In genomic region chr1:101236546-101237228, GRCh38 we compare ENCODE assay signal across 8 cellular contexts. TPM values are rescaled to one million over a fixed set of nuclear protein-coding genes. Genes with fewer than 3 reads are reported as not detected.
A peak's percentile ranks its signal among the peaks of the same experiment; 100 is the strongest.
DNase-seq lines count a peak whose midpoint lies in the region; ATAC-seq, FAIRE-seq and TF ChIP-seq lines count a peak whose summit lies in the region.

S1PR1 (plus strand) TSS chr1:101237019; CDS start chr1:101238985, 1,966 bp downstream.

- peak within 1 kb of the TSS; percentile 90 to 100 (median 99) for H3K4me3 Mint-ChIP-seq in CD8-positive, alpha-beta memory T cell
- peak within 1 kb of the TSS; percentile 98 for H3K4me3 Mint-ChIP-seq in activated CD4-positive, alpha-beta T cell treated with anti-CD3 and anti-CD28 coated beads, Interleukin-2, amount 10 ng/mL, durations not matched to agents 7 days and 5 days

- WGBS in HepG2 (ENCODE audit: low lambda C conversion rate): 1% methylated on average over 18 of the region's 45 CpGs

- peaks cover 0 to 5% of the 10 kb centered on the region in 2 donors for H3K27me3 Mint-ChIP-seq in CD8-positive, alpha-beta memory T cell
- H3K27me3 Mint-ChIP-seq in activated CD4-positive, alpha-beta T cell treated with anti-CD3 and anti-CD28 coated beads, Interleukin-2, amount 10 ng/mL, durations not matched to agents 7 days and 5 days: no peaks in the 10 kb centered on the region

- peak within 1 kb of the TSS; percentile 78 for H3K4me3 ChIP-seq in CD8-positive, alpha-beta memory T cell (ENCODE audit: low read length)
- H3K4me3 ChIP-seq in Jurkat, Clone E6-1 (ENCODE audit: low read length): peak within 1 kb of the TSS; percentile 84
- peak within 1 kb of the TSS; percentile 35 to 66 (median 45); a peak in 5 of 6 replicates for H3K4me3 ChIP-seq in HepG2 (replicated peaks in 1 of 3; ENCODE audit: insufficient read depth in 1 of 3, low read depth in 2 of 3, low read length in 3 of 3)

- H3K9me3 Mint-ChIP-seq in CD8-positive, alpha-beta memory T cell: peaks cover 0 to 3% (median 0%) of the 10 kb centered on the region in 5 donors
- H3K9me3 Mint-ChIP-seq in activated CD4-positive, alpha-beta T cell treated with anti-CD3 and anti-CD28 coated beads, Interleukin-2, amount 10 ng/mL, durations not matched to agents 7 days and 5 days: no peaks in the 10 kb centered on the region

- peaks cover 53 to 66% (median 64%) of the 10 kb centered on the region in 3 donors for H3K4me1 Mint-ChIP-seq in CD8-positive, alpha-beta memory T cell
- peaks cover 50% of the 10 kb centered on the region for H3K4me1 Mint-ChIP-seq in activated CD4-positive, alpha-beta T cell treated with anti-CD3 and anti-CD28 coated beads, Interleukin-2, amount 10 ng/mL, durations not matched to agents 7 days and 5 days

- peak within 1 kb of the TSS; percentile 84 for H3K27ac ChIP-seq in CD8-positive, alpha-beta memory T cell (ENCODE audit: low read depth, low read length)
- H3K27ac ChIP-seq in HepG2 (ENCODE audit: extremely low read length, insufficient read depth, low read length): no peak within 1 kb of the TSS

- no peak for FAIRE-seq in HepG2 (lab: Jason Lieb, UNC)

- in situ Hi-C loops in HepG2 (cut with HindIII; ENCODE audit: extremely low pct_ligation_motif_present, low pct_unique_long_range_greater_than_20kb): loop anchor here (5.0 kb wide), 1 partner anchor 309 kb away; no protein-coding TSS in a partner anchor

- H3K4me1 ChIP-seq in CD8-positive, alpha-beta memory T cell (ENCODE audit: insufficient read depth, low read length): peaks cover 39% of the 10 kb centered on the region
- H3K4me1 ChIP-seq in HepG2 (ENCODE audit: insufficient read depth, low read length): peaks cover 28% of the 10 kb centered on the region

- H2AFZ ChIP-seq in HepG2 (ENCODE audit: low read length): no peak within 1 kb of the TSS

- DNase-seq in CD8-positive, alpha-beta memory T cell: peak; percentile 63 to 88 (median 83)
- no peak for DNase-seq in Jurkat, Clone E6-1 (ENCODE audit: low read depth, low spot score)
- DNase-seq in activated CD4-positive, alpha-beta T cell treated with anti-CD3 and anti-CD28 coated beads, Interleukin-2, amount 10 ng/mL, durations not matched to agents 7 days and 5 days: peak; percentile 85
- DNase-seq in dedifferentiated amniotic fluid mesenchymal stem cell (ENCODE audit: extremely low spot score) (peak; percentile 28), HepG2 (ENCODE audit: low spot score) (no peak), HT-29 (ENCODE audit: low spot score) (no peak)
- peak; percentile 74 for DNase-seq in stimulated activated CD4-positive, alpha-beta T cell treated with anti-CD3 and anti-CD28 coated beads, Interleukin-4, amount 100 ng/mL, for 1 hour

- BruUV-seq in HepG2 (replicated peaks; lab: Mats Ljungman, UMichigan): no TSS peak

- peaks cover 17% of the 10 kb centered on the region for H3K36me3 ChIP-seq in CD8-positive, alpha-beta memory T cell (ENCODE audit: insufficient read depth, low read length)
- H3K36me3 ChIP-seq in HepG2 (replicated peaks in 1 of 2; ENCODE audit: control insufficient read depth in 1 of 2, insufficient read depth in 2 of 2, low read length in 2 of 2): no peaks in the 10 kb centered on the region

- intact Hi-C loops in HepG2 (cut with micrococcal nuclease; ENCODE audit: unreplicated experiment): loop anchor here (1.0 to 10.0 kb wide), 2 partner anchors 55 to 102 kb away; no protein-coding TSS in a partner anchor

- TF ChIP-seq CTCF in HepG2 (CRISPR knock-in tag; IDR thresholded peaks at IDR 0.05): no peak

- no peak for TF ChIP-seq EP300 in HepG2 (IDR thresholded peaks at IDR 0.05; ENCODE audit: low read depth in 2 of 2, low read length in 2 of 2)
- TF ChIP-seq EP300 in HepG2 (CRISPR knock-in tag; IDR thresholded peaks at IDR 0.05; ENCODE audit: borderline replicate concordance): no peak

- no peak for TF ChIP-seq RAD21 in HepG2 (CRISPR knock-in tag; IDR thresholded peaks at IDR 0.05)

- H3K36me3 Mint-ChIP-seq in CD8-positive, alpha-beta memory T cell: peaks cover 19 to 67% (median 26%) of the 10 kb centered on the region in 3 donors
- peaks cover 79% of the 10 kb centered on the region for H3K36me3 Mint-ChIP-seq in activated CD4-positive, alpha-beta T cell treated with anti-CD3 and anti-CD28 coated beads, Interleukin-2, amount 10 ng/mL, durations not matched to agents 7 days and 5 days (ENCODE audit: low read depth)

- peak within 1 kb of the TSS; percentile 92 to 100 (median 98) for H3K27ac Mint-ChIP-seq in CD8-positive, alpha-beta memory T cell
- peak within 1 kb of the TSS; percentile 99 for H3K27ac Mint-ChIP-seq in activated CD4-positive, alpha-beta T cell treated with anti-CD3 and anti-CD28 coated beads, Interleukin-2, amount 10 ng/mL, durations not matched to agents 7 days and 5 days

- H4K20me1 ChIP-seq in HepG2 (ENCODE audit: insufficient read depth, low read length): no peaks in the 10 kb centered on the region

- H3K27me3 ChIP-seq in CD8-positive, alpha-beta memory T cell (ENCODE audit: insufficient read depth, low read length, poor library complexity, severe bottlenecking): no peaks in the 10 kb centered on the region
- H3K27me3 ChIP-seq in HepG2 (ENCODE audit: control insufficient read depth in 1 of 2, insufficient read depth in 2 of 2, low read length in 2 of 2): peaks cover 9 to 38% of the 10 kb centered on the region in 2 experiments

- no peak within 1 kb of the TSS for H3K9ac ChIP-seq in HepG2 (ENCODE audit: insufficient read depth, low read depth, low read length)

- ATAC-seq in GM21515 (IDR thresholded peaks at IDR 0.05; ENCODE audit: unreplicated experiment): peak; percentile 33
- peak; percentile 55 for ATAC-seq in HepG2

- TF ChIP-seq POLR2A in HepG2 (IDR thresholded peaks at IDR 0.05; ENCODE audit: insufficient read depth in 1 of 2, low read depth in 2 of 2, low read length in 2 of 2): no peak

- H3K79me2 ChIP-seq in HepG2 (ENCODE audit: insufficient read depth, low read length): no peaks in the 10 kb centered on the region

- CTCF ChIA-PET in CD8-positive, alpha-beta memory T cell (lab: Charles Lee): interaction anchor here (0.7 to 12.6 kb wide), 11 partner anchors 9 to 312 kb away, joined by 3 to 214 read pairs (median 5); no protein-coding TSS in a partner anchor
- CTCF ChIA-PET in activated CD4-positive, alpha-beta T cell treated with anti-CD3 and anti-CD28 coated beads, Interleukin-2, amount 10 ng/mL, durations not matched to agents 7 days and 5 days (lab: Charles Lee): interaction anchor here (0.7 to 6.3 kb wide), 15 partner anchors 9 to 316 kb away, joined by 3 to 51 read pairs (median 4); no protein-coding TSS in a partner anchor
- CTCF ChIA-PET in HepG2 (lab: Yijun Ruan, JAX; ENCODE audit: low intra/inter-chr PET ratio, low total read pairs): interaction anchor here (2.6 kb wide), 1 partner anchor 315 kb away, joined by 12 read pairs; no protein-coding TSS in a partner anchor

- no peaks in the 10 kb centered on the region for H3K9me3 ChIP-seq in CD8-positive, alpha-beta memory T cell (ENCODE audit: low read length)
- no peaks in the 10 kb centered on the region for H3K9me3 ChIP-seq in HepG2 (ENCODE audit: low read length)

- H3K4me2 ChIP-seq in HepG2 (ENCODE audit: low read depth, low read length): peak within 1 kb of the TSS; percentile 81

- POLR2A ChIA-PET in CD8-positive, alpha-beta memory T cell (lab: Charles Lee): interaction anchor here (0.6 to 5.0 kb wide), 20 partner anchors 8 to 1470 kb away, joined by 3 to 30 read pairs (median 5); partner anchors contain the start of genes FRRS1 and SLC30A7
- POLR2A ChIA-PET in activated CD4-positive, alpha-beta T cell treated with anti-CD3 and anti-CD28 coated beads, Interleukin-2, amount 10 ng/mL, durations not matched to agents 7 days and 5 days (lab: Charles Lee): interaction anchor here (0.5 to 2.2 kb wide), 7 partner anchors 37 to 309 kb away, joined by 3 to 20 read pairs (median 6); no protein-coding TSS in a partner anchor
- POLR2A ChIA-PET in HepG2 (lab: Yijun Ruan, JAX): no interaction called here

RNA-seq across cellular contexts. Expression of gene S1PR1, which starts in this region (rescaled TPM):
- total RNA-seq in CD8-positive, alpha-beta memory T cell: 100 to 1,000 TPM; 118 to 123 TPM
- polyA plus RNA-seq in CD8-positive, alpha-beta memory T cell: 203 TPM
- polyA plus RNA-seq in Jurkat, Clone E6-1 (2012; ENCODE audit: insufficient read depth, insufficient read length): 0.39 TPM
- 100 to 1,000 TPM; 177 to 209 TPM for total RNA-seq in activated CD4-positive, alpha-beta T cell treated with anti-CD3 and anti-CD28 coated beads, Interleukin-2, amount 10 ng/mL, durations not matched to agents 7 days and 5 days
- not detected in 2 replicates for total RNA-seq in HepG2 (2016; rRNA removed; fragmentation: Illumina TruSeq; extraction: Trizol)
- not detected in 2 replicates for total RNA-seq in HepG2 (2016; cell fraction: cytosol; rRNA removed; fragmentation: Illumina TruSeq; extraction: Trizol; ENCODE audit: low read depth)
- not detected in 2 replicates for total RNA-seq in HepG2 (2016; cell fraction: insoluble cytoplasmic fraction; rRNA removed; fragmentation: Illumina TruSeq; extraction: Trizol)
- not detected in 2 replicates for total RNA-seq in HepG2 (2016; cell fraction: membrane; rRNA removed; fragmentation: Illumina TruSeq; extraction: Trizol)
- not detected in 2 replicates for total RNA-seq in HepG2 (2016; cell fraction: nucleus; rRNA removed; fragmentation: Illumina TruSeq; extraction: Trizol)
- polyA plus RNA-seq in HepG2 (2011; rRNA removed): not detected in 2 replicates
- not detected in 2 replicates for polyA plus RNA-seq in HepG2 (2011; cell fraction: cytosol; rRNA removed)
- polyA plus RNA-seq in HepG2 (2011; cell fraction: nucleus; rRNA removed): not detected in 2 replicates
- polyA plus RNA-seq in HepG2 (2012): not detected in 2 replicates
- polyA plus RNA-seq in HepG2 (2016; cell fraction: cytosol; fragmentation: Illumina TruSeq; extraction: Trizol; ENCODE audit: low read depth): not detected in 2 replicates
- polyA plus RNA-seq in HepG2 (2016; cell fraction: insoluble cytoplasmic fraction; fragmentation: Illumina TruSeq; extraction: Trizol; ENCODE audit: low read depth): not detected in 2 replicates
- not detected in 2 replicates for polyA plus RNA-seq in HepG2 (2016; cell fraction: membrane; fragmentation: Illumina TruSeq; extraction: Trizol; ENCODE audit: low read depth)
- polyA plus RNA-seq in HepG2 (2016; cell fraction: nucleus; fragmentation: Illumina TruSeq; extraction: Trizol; ENCODE audit: insufficient read depth, low read depth): not detected in 2 replicates
- 0.33 TPM in 1 of 2 replicates, not detected in the other for polyA minus RNA-seq in HepG2 (2011; rRNA and poly(A)+ RNA removed; ENCODE audit: low replicate concordance)
- not detected in 2 replicates for polyA minus RNA-seq in HepG2 (2011; cell fraction: cytosol; rRNA and poly(A)+ RNA removed)
- not detected in 2 replicates for polyA minus RNA-seq in HepG2 (2011; cell fraction: nucleus; rRNA and poly(A)+ RNA removed)
- total RNA-seq in HT-29 (2014; rRNA removed; shearing (Covaris generic)): not detected in 2 replicates

Comparison
In these comparisons a context has a peak if more than half of its experiments do, and no peak if none do; other contexts are left out.
1. RNA of gene S1PR1 (total RNA-seq): 177 to 209 TPM in activated CD4-positive, alpha-beta T cell treated with anti-CD3 and anti-CD28 coated beads, Interleukin-2, amount 10 ng/mL, durations not matched to agents 7 days and 5 days and 118 to 123 TPM in CD8-positive, alpha-beta memory T cell; not detected in HepG2 and not detected in HT-29; every median in the first group is over 100 times any median in the second.
2. RNA of gene S1PR1 (polyA plus RNA-seq): 203 TPM in CD8-positive, alpha-beta memory T cell (single experiment); not detected in HepG2; every median in the first group is over 100 times any median in the second.
3. Peak in ATAC-seq, H3K4me3 ChIP-seq and H3K4me2 ChIP-seq in HepG2; RNA of the gene not detected or under 1 TPM.
4. DNase-seq: peak in CD8-positive, alpha-beta memory T cell (5 of 5), activated CD4-positive, alpha-beta T cell treated with anti-CD3 and anti-CD28 coated beads, Interleukin-2, amount 10 ng/mL, durations not matched to agents 7 days and 5 days (single experiment), dedifferentiated amniotic fluid mesenchymal stem cell (single experiment) and stimulated activated CD4-positive, alpha-beta T cell treated with anti-CD3 and anti-CD28 coated beads, Interleukin-4, amount 100 ng/mL, for 1 hour (single experiment); none in Jurkat, Clone E6-1 (single experiment), HepG2 (single experiment) and HT-29 (single experiment).
5. Peak in every context shown above with its lines, with median percentiles within 50 percentile points of each other: H3K4me3 ChIP-seq.